Comparison of ENCODE assay signal across 10 cellular contexts in genomic region chr12:124380793-124381453, GRCh38.
A peak's percentile ranks its signal among the peaks of the same experiment; 100 is the strongest.
DNase-seq lines count a peak whose midpoint lies in the region; ATAC-seq, FAIRE-seq and TF ChIP-seq lines count a peak whose summit lies in the region.
"Had no signal": no experiment of that assay in that cellular context is flagged by ENCODE, and none has a peak within 500 bp of the region (broad histone marks: within the 10 kb centered on the region; RNA-seq: fewer than 3 reads in every experiment).

No MANE protein-coding gene starts in this region.

- H3K9me3 ChIP-seq in HEK293 (ENCODE audit: control insufficient read depth, insufficient read depth, low read depth, low read length) (no peaks in the 10 kb centered on the region), left lung (no peaks in the 10 kb centered on the region)

- no peaks in the 10 kb centered on the region for H3K4me1 Mint-ChIP-seq in activated naive CD8-positive, alpha-beta T cell treated with anti-CD3 and anti-CD28 coated beads, Interleukin-2, amount 50 U/mL, for 24 hours
- peaks cover 20 to 27% of the 10 kb centered on the region in 2 donors for H3K4me1 Mint-ChIP-seq in stimulated activated naive B cell treated with anti-CD40 and anti-IgM and Interleukin-4, amounts not matched to agents 10 μg/mL and 1 μg/mL and 100 μg/mL, for 72 hours

- CTCF ChIA-PET in HEK293 (lab: Yijun Ruan, JAX): interaction anchor here (1.3 kb wide), 1 partner anchor 389 kb away, joined by 6 read pairs; no protein-coding TSS in a partner anchor

- no peak overlapping the region for H3K4me3 Mint-ChIP-seq in activated naive CD8-positive, alpha-beta T cell treated with anti-CD3 and anti-CD28 coated beads, Interleukin-2, amount 50 U/mL, for 24 hours
- peak overlapping the region in 1 of 2 donors; percentile 15 for H3K4me3 Mint-ChIP-seq in stimulated activated naive B cell treated with anti-CD40 and anti-IgM and Interleukin-4, amounts not matched to agents 10 μg/mL and 1 μg/mL and 100 μg/mL, for 72 hours
- H3K4me3 Mint-ChIP-seq: activated naive CD4-positive, alpha-beta T cell treated with anti-CD3 and anti-CD28 coated beads for 36 hours had no signal

- peak overlapping the region; percentile 51 for H3K27ac Mint-ChIP-seq in activated naive CD8-positive, alpha-beta T cell treated with anti-CD3 and anti-CD28 coated beads, Interleukin-2, amount 50 U/mL, for 24 hours
- peak overlapping the region; percentile 75 for H3K27ac Mint-ChIP-seq in stimulated activated naive B cell treated with anti-CD40 and anti-IgM and Interleukin-4, amounts not matched to agents 10 μg/mL and 1 μg/mL and 100 μg/mL, for 72 hours
- H3K27ac Mint-ChIP-seq: activated naive CD4-positive, alpha-beta T cell treated with anti-CD3 and anti-CD28 coated beads for 36 hours had no signal

- no peaks in the 10 kb centered on the region for H3K9me3 Mint-ChIP-seq in activated naive CD8-positive, alpha-beta T cell treated with anti-CD3 and anti-CD28 coated beads, Interleukin-2, amount 50 U/mL, for 24 hours
- H3K9me3 Mint-ChIP-seq in stimulated activated naive B cell treated with anti-CD40 and anti-IgM and Interleukin-4, amounts not matched to agents 10 μg/mL and 1 μg/mL and 100 μg/mL, for 72 hours: no peaks in the 10 kb centered on the region
- H3K9me3 Mint-ChIP-seq: activated naive CD4-positive, alpha-beta T cell treated with anti-CD3 and anti-CD28 coated beads for 36 hours had no signal

- H3K27ac ChIP-seq in HEK293 (ENCODE audit: extremely low read depth, low read depth, low read length): no peak overlapping the region
- peak overlapping the region; percentile 84 to 89 for H3K27ac ChIP-seq in left lung

- peaks cover 4% of the 10 kb centered on the region for H3K36me3 Mint-ChIP-seq in activated naive CD8-positive, alpha-beta T cell treated with anti-CD3 and anti-CD28 coated beads, Interleukin-2, amount 50 U/mL, for 24 hours (ENCODE audit: low read depth)
- H3K36me3 Mint-ChIP-seq in stimulated activated naive B cell treated with anti-CD40 and anti-IgM and Interleukin-4, amounts not matched to agents 10 μg/mL and 1 μg/mL and 100 μg/mL, for 72 hours: peaks cover 58 to 79% of the 10 kb centered on the region in 2 donors

- ATAC-seq in activated naive CD8-positive, alpha-beta T cell treated with anti-CD3 and anti-CD28 coated beads, Interleukin-2, amount 50 U/mL, for 24 hours: no peak
- ATAC-seq in left lung (peak; percentile 9), omental fat pad (ENCODE audit: low FRiP score) (no peak), GM18498 (IDR thresholded peaks at IDR 0.05; ENCODE audit: unreplicated experiment) (no peak)
- ATAC-seq in stimulated activated naive B cell treated with anti-CD40 and anti-IgM and Interleukin-4, amounts not matched to agents 10 μg/mL and 1 μg/mL and 100 μg/mL, for 72 hours (replicated peaks): peak; percentile 38 to 45

- FAIRE-seq in frontal cortex (lab: Jason Lieb, UNC): no peak

- DNase-seq in activated naive CD8-positive, alpha-beta T cell treated with anti-CD3 and anti-CD28 coated beads, Interleukin-2, amount 50 U/mL, for 24 hours: no peak
- DNase-seq in left lung (no peak), SW 1271 (lab: John Stamatoyannopoulos, UW) (no peak), frontal cortex (ENCODE audit: low spot score in 2 of 2) (no peak), omental fat pad (ENCODE audit: low spot score) (no peak)
- no peak for DNase-seq in stimulated activated naive B cell treated with anti-CD40 and anti-IgM and Interleukin-4, amounts not matched to agents 10 μg/mL and 1 μg/mL and 100 μg/mL, for 72 hours
- DNase-seq: activated naive CD4-positive, alpha-beta T cell treated with anti-CD3 and anti-CD28 coated beads for 36 hours; NCI-H2029 treated with DMSO at 0.1 percent for 48 hours had no signal

- no peak overlapping the region for H3K4me3 ChIP-seq in HEK293 (ENCODE audit: low read depth, low read length)
- peak overlapping the region in 1 of 2 donors; percentile 13 for H3K4me3 ChIP-seq in left lung

- H3K36me3 ChIP-seq in HEK293 (ENCODE audit: control insufficient read depth in 2 of 2, insufficient read depth in 1 of 2, low read length in 2 of 2): peaks cover 0 to 75% of the 10 kb centered on the region in 2 experiments; a peak in 2 of 3 replicates
- peaks cover 0 to 76% of the 10 kb centered on the region in 2 donors for H3K36me3 ChIP-seq in left lung

- no peaks in the 10 kb centered on the region for H3K27me3 ChIP-seq in left lung

- no peak for TF ChIP-seq CTCF in HEK293 (tag by site-specific recombination; IDR thresholded peaks at IDR 0.05)
- no peak for TF ChIP-seq CTCF in left lung (IDR thresholded peaks at IDR 0.05)
- no peak for TF ChIP-seq CTCF in omental fat pad (IDR thresholded peaks at IDR 0.05)

- H3K4me1 ChIP-seq in HEK293 (ENCODE audit: control insufficient read depth, insufficient read depth, low read length) (no peaks in the 10 kb centered on the region), left lung (peaks cover 33 to 66% of the 10 kb centered on the region in 2 donors)

- POLR2A ChIA-PET in HEK293 (lab: Yijun Ruan, JAX): no interaction called here

- no peaks in the 10 kb centered on the region for H3K27me3 Mint-ChIP-seq in activated naive CD8-positive, alpha-beta T cell treated with anti-CD3 and anti-CD28 coated beads, Interleukin-2, amount 50 U/mL, for 24 hours
- H3K27me3 Mint-ChIP-seq in stimulated activated naive B cell treated with anti-CD40 and anti-IgM and Interleukin-4, amounts not matched to agents 10 μg/mL and 1 μg/mL and 100 μg/mL, for 72 hours: no peaks in the 10 kb centered on the region

- intact Hi-C loops in left lung (cut with DNase I): no loop called here

TF ChIP-seq in HEK293, 187 proteins besides CTCF, POLR2A, EP300 and RAD21:
- TF ChIP-seq ZNF580 (tag by site-specific recombination; IDR thresholded peaks at IDR 0.05) (no peak), ZNF362 (tag by site-specific recombination; IDR thresholded peaks at IDR 0.05) (no peak), ZNF391 (tag by site-specific recombination; IDR thresholded peaks at IDR 0.05; ENCODE audit: borderline replicate concordance, low read depth) (no peak), FEZF1 (tag by site-specific recombination; IDR thresholded peaks at IDR 0.05) (no peak), ZNF184 (tag by site-specific recombination; IDR thresholded peaks at IDR 0.05) (no peak), GLIS1 (tag by site-specific recombination; IDR thresholded peaks at IDR 0.05) (0 out of 2 replicates have a peak, but pooled peaks have one; percentile 12), ZNF341 (tag by site-specific recombination; IDR thresholded peaks at IDR 0.05; ENCODE audit: low read depth) (peak; percentile 63; the same call in 1 of the 2 replicates), ZNF311 (tag by site-specific recombination; IDR thresholded peaks at IDR 0.05; ENCODE audit: borderline replicate concordance) (no peak), ZNF837 (tag by site-specific recombination; IDR thresholded peaks at IDR 0.05) (no peak), TSHZ1 (tag by site-specific recombination; IDR thresholded peaks at IDR 0.05; ENCODE audit: borderline replicate concordance) (no peak), ZNF174 (tag by site-specific recombination; IDR thresholded peaks at IDR 0.05) (no peak), HOXD13 (CRISPR knock-in tag; IDR thresholded peaks at IDR 0.05; ENCODE audit: borderline replicate concordance) (no peak), ZNF350 (tag by site-specific recombination; IDR thresholded peaks at IDR 0.05) (no peak), HOXA7 (CRISPR knock-in tag; IDR thresholded peaks at IDR 0.05; ENCODE audit: borderline replicate concordance) (no peak), ZNF239 (tag by site-specific recombination; IDR thresholded peaks at IDR 0.05) (no peak), ZBTB7A (tag by site-specific recombination; IDR thresholded peaks at IDR 0.05; ENCODE audit: low read depth) (no peak)

Comparison
In these comparisons a context has a peak if more than half of its experiments do, and no peak if none do; other contexts are left out.
1. ATAC-seq: peak in left lung (single experiment) and stimulated activated naive B cell treated with anti-CD40 and anti-IgM and Interleukin-4, amounts not matched to agents 10 μg/mL and 1 μg/mL and 100 μg/mL, for 72 hours (2 of 2); none in activated naive CD8-positive, alpha-beta T cell treated with anti-CD3 and anti-CD28 coated beads, Interleukin-2, amount 50 U/mL, for 24 hours (single experiment), omental fat pad (single experiment) and GM18498 (single experiment).